In the genomic region with DNA sequence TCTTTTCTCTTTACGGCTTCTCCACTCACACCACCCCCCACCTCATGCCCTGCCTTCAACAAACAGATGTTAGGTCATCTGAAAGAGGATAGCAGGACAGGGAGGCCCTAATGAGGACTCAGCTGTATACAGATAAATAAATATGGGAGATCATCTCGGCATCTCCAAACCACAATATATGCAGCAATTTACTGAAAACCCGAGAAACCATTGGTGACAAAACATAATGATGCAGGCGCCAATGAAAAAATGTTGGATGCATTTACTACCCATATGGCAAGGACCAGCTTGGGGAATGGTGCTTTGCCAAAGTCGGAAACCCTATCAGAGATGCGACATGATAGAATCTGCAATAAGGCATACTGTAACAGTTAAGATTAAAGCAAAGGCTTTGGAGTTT, we compare ENCODE assay signal across 27 cellular contexts.
DNase-seq lines count a peak whose midpoint lies in the region; ATAC-seq lines count a peak whose summit lies in the region.
"Had no signal": no experiment of that assay in that cellular context is flagged by ENCODE, and none has a peak within 500 bp of the region (broad histone marks: within the 10 kb centered on the region; RNA-seq: fewer than 3 reads in every experiment).

No MANE protein-coding gene starts in this region.

- H2BK120ac ChIP-seq in mesenchymal stem cell (ENCODE audit: low read depth, low read length) (no peak overlapping the region), trophoblast cell (ENCODE audit: insufficient read depth, low read length, poor library complexity) (no peak overlapping the region)

- H2BK12ac ChIP-seq in mesenchymal stem cell (ENCODE audit: low read length in 2 of 2) (no peak overlapping the region), trophoblast cell (ENCODE audit: low read length) (no peak overlapping the region)

- H2BK5ac ChIP-seq in mesenchymal stem cell (ENCODE audit: low read depth, low read length, poor library complexity, severe bottlenecking) (no peak overlapping the region), trophoblast cell (ENCODE audit: low read depth, low read length, poor library complexity) (no peak overlapping the region)

- H2AK5ac ChIP-seq in mesenchymal stem cell (ENCODE audit: low read length, severe bottlenecking) (no peak overlapping the region), trophoblast cell (ENCODE audit: low read length) (no peak overlapping the region)

- H3K27me3 ChIP-seq in mesenchymal stem cell (ENCODE audit: control insufficient read depth in 1 of 2, insufficient read depth in 1 of 2, low read length in 2 of 2), result no peaks in the 10 kb centered on the region
- H3K27me3 ChIP-seq in trophoblast cell (ENCODE audit: insufficient read depth, low read length), result no peaks in the 10 kb centered on the region
- H3K27me3 ChIP-seq in aorta (ENCODE audit: control insufficient read depth in 1 of 2, insufficient read depth in 2 of 2, low read length in 1 of 2), result no peaks in the 10 kb centered on the region
- H3K27me3 ChIP-seq: upper lobe of left lung had no signal

- no peaks in the 10 kb centered on the region for H3K79me1 ChIP-seq in mesenchymal stem cell (replicated peaks; ENCODE audit: low read length, poor library complexity, severe bottlenecking)
- no peaks in the 10 kb centered on the region for H3K79me1 ChIP-seq in trophoblast cell (ENCODE audit: low read length)

- no peak overlapping the region for H3K27ac ChIP-seq in mesenchymal stem cell (ENCODE audit: low read length, poor library complexity, severe bottlenecking)
- no peak overlapping the region for H3K27ac ChIP-seq in trophoblast cell (ENCODE audit: low read depth, low read length)
- no peak overlapping the region for H3K27ac ChIP-seq in aorta (ENCODE audit: low read depth in 1 of 2, low read length in 2 of 2)
- H3K27ac ChIP-seq: epithelial cell of prostate, upper lobe of left lung had no signal

- no peak overlapping the region for H2BK15ac ChIP-seq in mesenchymal stem cell (ENCODE audit: low read depth, poor library complexity, severe bottlenecking)

- H3K36me3 ChIP-seq in mesenchymal stem cell (ENCODE audit: control insufficient read depth in 1 of 2, insufficient read depth in 2 of 2, low read depth in 1 of 2, low read length in 2 of 2) (no peaks in the 10 kb centered on the region), trophoblast cell (ENCODE audit: control insufficient read depth in 1 of 2, insufficient read depth in 2 of 2, low read length in 2 of 2) (no peaks in the 10 kb centered on the region), aorta (ENCODE audit: control insufficient read depth in 1 of 2, insufficient read depth in 2 of 2, low read length in 1 of 2) (no peaks in the 10 kb centered on the region)
- H3K36me3 ChIP-seq: BE2C, upper lobe of left lung had no signal

- intact Hi-C loops in aorta (cut with DNase I), result no loop called here

- H4K12ac ChIP-seq in trophoblast cell (ENCODE audit: low read depth, low read length), result no peak overlapping the region

- WGBS in mesenchymal stem cell, result 89% methylated on average over 5 of the region's 6 CpGs
- WGBS in trophoblast cell (ENCODE audit: extremely low coverage, insufficient coverage, insufficient read length), result no CpG with 5 or more reads among the region's 6 CpGs
- 94 to 95% methylated on average over 6 of the region's 6 CpGs for WGBS in aorta, 2 donors

- H4K91ac ChIP-seq in mesenchymal stem cell (ENCODE audit: low read length) (no peak overlapping the region), trophoblast cell (ENCODE audit: low read depth, low read length) (no peak overlapping the region)

- H3K14ac ChIP-seq in mesenchymal stem cell (ENCODE audit: low read length in 2 of 2) (no peak overlapping the region), trophoblast cell (ENCODE audit: low read length) (no peak overlapping the region)

- DNase-seq in G401 (ENCODE audit: low spot score), result peak; percentile 93
- DNase-seq in NCI-H2029 treated with DMSO at 0.1 percent for 48 hours (lab: John Stamatoyannopoulos, UW), result peak; percentile 34
- peak; percentile 91 for DNase-seq in cerebellar cortex (ENCODE audit: low spot score)
- DNase-seq in mesenchymal stem cell, result peak; percentile 33
- no peak for DNase-seq in trophoblast cell
- no peak for DNase-seq in aorta
- DNase-seq in superior temporal gyrus (ENCODE audit: extremely low spot score), result no peak
- DNase-seq: ACHN; activated CD4-positive, CD25-positive, alpha-beta regulatory T cell; activated effector memory CD4-positive, alpha-beta T cell treated with anti-CD3 and anti-CD28 coated beads, Interleukin-2, amount 50 U/mL, for 16 hours; activated T-cell treated with anti-CD3 and anti-CD28 coated beads, Interleukin-2, amount 50 U/mL, for 24 hours; BE2C; CD8-positive, alpha-beta memory T cell; DMS53; effector CD4-positive, alpha-beta T cell; head of caudate nucleus; midbrain; naive thymus-derived CD4-positive, alpha-beta T cell; NCI-H1092 treated with DMSO at 0.1 percent for 48 hours; NCI-H2081; NCI-H345; SK-N-SH; upper lobe of left lung had no signal

- H3K23ac ChIP-seq in mesenchymal stem cell (ENCODE audit: low read length in 2 of 2) (no peak overlapping the region), trophoblast cell (ENCODE audit: low read length) (no peak overlapping the region)

- H3K4me1 ChIP-seq in mesenchymal stem cell (ENCODE audit: control insufficient read depth, insufficient read depth, low read depth, low read length) (no peaks in the 10 kb centered on the region), trophoblast cell (ENCODE audit: control insufficient read depth in 1 of 2, insufficient read depth in 2 of 2, low read length in 2 of 2) (no peaks in the 10 kb centered on the region), aorta (ENCODE audit: control insufficient read depth in 1 of 2, insufficient read depth in 2 of 2, low read length in 2 of 2) (peaks cover 0 to under 1% of the 10 kb centered on the region in 2 donors)
- H3K4me1 ChIP-seq: BE2C, upper lobe of left lung had no signal

- H3K4ac ChIP-seq in mesenchymal stem cell (ENCODE audit: low read depth in 1 of 2, low read length in 2 of 2) (no peak overlapping the region), trophoblast cell (ENCODE audit: low read depth, low read length) (no peak overlapping the region)

- H3K9me3 ChIP-seq in mesenchymal stem cell (ENCODE audit: control insufficient read depth, low read length) (no peaks in the 10 kb centered on the region), trophoblast cell (ENCODE audit: insufficient read depth, low read depth, low read length) (no peaks in the 10 kb centered on the region), aorta (ENCODE audit: control insufficient read depth, low read length) (no peaks in the 10 kb centered on the region)
- H3K9me3 ChIP-seq: BE2C, SK-N-SH, upper lobe of left lung had no signal

- no peak overlapping the region for H3K9ac ChIP-seq in mesenchymal stem cell (ENCODE audit: low read length)
- no peak overlapping the region for H3K9ac ChIP-seq in trophoblast cell (ENCODE audit: low read length)
- H3K9ac ChIP-seq: SK-N-SH had no signal

- H3K4me2 ChIP-seq in mesenchymal stem cell (ENCODE audit: low read length, poor library complexity, severe bottlenecking) (no peak overlapping the region), trophoblast cell (ENCODE audit: low read length) (no peak overlapping the region)
- H3K4me2 ChIP-seq: SK-N-SH had no signal

- H3K79me2 ChIP-seq in trophoblast cell (ENCODE audit: control insufficient read depth, insufficient read depth, low read length, poor library complexity), result no peaks in the 10 kb centered on the region

- ATAC-seq in aorta (ENCODE audit: low FRiP score) (no peak), HG03039 (IDR thresholded peaks at IDR 0.05; ENCODE audit: unreplicated experiment) (no peak)
- ATAC-seq: K562; naive thymus-derived CD4-positive, alpha-beta T cell; stimulated activated memory B cell treated with anti-CD40 and anti-IgM and Interleukin-4, amounts not matched to agents 10 μg/mL and 1 μg/mL and 100 μg/mL, for 72 hours had no signal

- H3K18ac ChIP-seq in mesenchymal stem cell (ENCODE audit: low read depth in 1 of 2, low read length in 2 of 2) (no peak overlapping the region), trophoblast cell (ENCODE audit: low read length) (no peak overlapping the region)

- H3K4me3 ChIP-seq in mesenchymal stem cell (ENCODE audit: insufficient read depth in 1 of 2, low read depth in 1 of 2, low read length in 2 of 2) (no peak overlapping the region), trophoblast cell (ENCODE audit: low read depth, low read length) (no peak overlapping the region), aorta (ENCODE audit: low read length in 2 of 2) (no peak overlapping the region)
- H3K4me3 ChIP-seq: K562, upper lobe of left lung had no signal

- H2AFZ ChIP-seq in mesenchymal stem cell (ENCODE audit: low read depth, low read length) (no peak overlapping the region), trophoblast cell (ENCODE audit: insufficient read depth, low read length, poor library complexity) (no peak overlapping the region)

- in situ Hi-C loops in G401 (cut with HindIII; ENCODE audit: low sequenced_read_pairs), result no loop called here

- H4K8ac ChIP-seq in mesenchymal stem cell (ENCODE audit: low read length), result no peak overlapping the region
- no peak overlapping the region for H4K8ac ChIP-seq in trophoblast cell (ENCODE audit: low read depth, low read length)

Comparison
In these comparisons a context has a peak if more than half of its experiments do, and no peak if none do; other contexts are left out.
1. DNase-seq: peak in G401 (single experiment), NCI-H2029 treated with DMSO at 0.1 percent for 48 hours (single experiment), cerebellar cortex (single experiment) and mesenchymal stem cell (single experiment); none in trophoblast cell (0 of 2), aorta (0 of 2) and superior temporal gyrus (single experiment).